In genomic region chr1:68049941-68050878, GRCh38 we compare ENCODE assay signal across 9 cellular contexts. TPM values are rescaled to one million over a fixed set of nuclear protein-coding genes. Genes with fewer than 3 reads are reported as not detected.
DNase-seq lines count a peak whose midpoint lies in the region; ATAC-seq and TF ChIP-seq lines count a peak whose summit lies in the region.
"Had no signal": no experiment of that assay in that cellular context is flagged by ENCODE, and none has a peak within 500 bp of the region (broad histone marks: within the 10 kb centered on the region; RNA-seq: fewer than 3 reads in every experiment).

TSS of gene DIRAS3 (minus strand) at chr1:68050627. CDS start at chr1:68047297, 3,330 bp downstream.

- intact Hi-C loops in lower lobe of right lung (cut with DNase I) = no loop called here

- H3K36me3 Mint-ChIP-seq in type B pancreatic cell = no peaks in the 10 kb centered on the region

- H3K23ac ChIP-seq in mesendoderm (ENCODE audit: low read length) = no peak within 1 kb of the TSS

- peak; percentile 48 for DNase-seq in DMS 273 (lab: John Stamatoyannopoulos, UW; ENCODE audit: unreplicated experiment)
- no peak for DNase-seq in DMS 273 treated with DMSO at 0.1 percent for 48 hours (lab: John Stamatoyannopoulos, UW)
- DNase-seq in lower lobe of right lung = no peak
- no peak for DNase-seq in type B pancreatic cell (ENCODE audit: extremely low spot score, unreplicated experiment)
- no peak for DNase-seq in GDM1 (lab: John Stamatoyannopoulos, UW)
- DNase-seq in mesendoderm = no peak
- DNase-seq in DMS153 (lab: John Stamatoyannopoulos, UW) = no peak

- peaks cover 20% of the 10 kb centered on the region for H3K27me3 Mint-ChIP-seq in type B pancreatic cell

- H3K27ac Mint-ChIP-seq in type B pancreatic cell = peak within 1 kb of the TSS; percentile 72

- no CpG with 5 or more reads among the region's 45 CpGs for WGBS in mesendoderm (ENCODE audit: extremely low coverage, insufficient coverage, low lambda C conversion rate)

- H3K36me3 ChIP-seq in duodenal mucosa (ENCODE audit: control insufficient read depth in 1 of 2, insufficient read depth in 2 of 2, low read length in 2 of 2) (no peaks in the 10 kb centered on the region), lower lobe of right lung (no peaks in the 10 kb centered on the region), mesendoderm (ENCODE audit: control insufficient read depth, insufficient read depth, low read length) (no peaks in the 10 kb centered on the region)

- H2BK5ac ChIP-seq in mesendoderm (ENCODE audit: low read length) = no peak within 1 kb of the TSS

- no peak within 1 kb of the TSS for H4K5ac ChIP-seq in mesendoderm (ENCODE audit: low read length)

- H4K8ac ChIP-seq in mesendoderm (ENCODE audit: low read depth, low read length) = no peak within 1 kb of the TSS

- H3K9me3 Mint-ChIP-seq in type B pancreatic cell = no peaks in the 10 kb centered on the region

- H3K4me1 Mint-ChIP-seq in type B pancreatic cell (ENCODE audit: unreplicated experiment) = no peaks in the 10 kb centered on the region

- H3K4me3 ChIP-seq in duodenal mucosa (ENCODE audit: low read depth in 1 of 2, low read length in 2 of 2) (peak within 1 kb of the TSS; percentile 67), lower lobe of right lung (peak within 1 kb of the TSS; percentile 47), mesendoderm (ENCODE audit: low read length) (no peak within 1 kb of the TSS)

- H2BK15ac ChIP-seq in mesendoderm (replicated peaks; ENCODE audit: low read depth) = no peak within 1 kb of the TSS

- no peak for TF ChIP-seq CTCF in lower lobe of right lung (IDR thresholded peaks at IDR 0.05)
- TF ChIP-seq CTCF in type B pancreatic cell (conservative IDR thresholded peaks at IDR 0.05) = no peak

- no peaks in the 10 kb centered on the region for H3K4me1 ChIP-seq in duodenal mucosa (ENCODE audit: control insufficient read depth in 1 of 2, insufficient read depth in 2 of 2, low read length in 2 of 2)
- no peaks in the 10 kb centered on the region for H3K4me1 ChIP-seq in lower lobe of right lung
- H3K4me1 ChIP-seq in mesendoderm (ENCODE audit: control insufficient read depth, low read depth, low read length) = no peaks in the 10 kb centered on the region

- H3K27me3 ChIP-seq in duodenal mucosa (ENCODE audit: control insufficient read depth in 1 of 2, insufficient read depth in 2 of 2, low read length in 2 of 2) (no peaks in the 10 kb centered on the region), lower lobe of right lung (ENCODE audit: low read depth) (no peaks in the 10 kb centered on the region), mesendoderm (ENCODE audit: insufficient read depth, low read length, poor library complexity) (no peaks in the 10 kb centered on the region)

- no peak within 1 kb of the TSS for H3K18ac ChIP-seq in mesendoderm (ENCODE audit: low read length)

- no peak within 1 kb of the TSS for H3K56ac ChIP-seq in mesendoderm (ENCODE audit: low read length)

- no peak within 1 kb of the TSS for H2BK120ac ChIP-seq in mesendoderm (ENCODE audit: low read depth, low read length)

- H3K79me2 ChIP-seq in mesendoderm (ENCODE audit: control insufficient read depth, insufficient read depth, low read length) = no peaks in the 10 kb centered on the region

- no peaks in the 10 kb centered on the region for H3K79me1 ChIP-seq in mesendoderm (ENCODE audit: low read length)

- H3K9me3 ChIP-seq in duodenal mucosa (ENCODE audit: control insufficient read depth in 1 of 2, low read length in 2 of 2) (no peaks in the 10 kb centered on the region), lower lobe of right lung (no peaks in the 10 kb centered on the region)

- no peak within 1 kb of the TSS for H2AK5ac ChIP-seq in mesendoderm (ENCODE audit: low read length)

- peak; percentile 74 to 76 for ATAC-seq in lower lobe of right lung

- no peak within 1 kb of the TSS for H3K27ac ChIP-seq in duodenal mucosa (ENCODE audit: low read depth, low read length)
- no peak within 1 kb of the TSS for H3K27ac ChIP-seq in lower lobe of right lung
- H3K27ac ChIP-seq in mesendoderm (ENCODE audit: low read depth, low read length) = no peak within 1 kb of the TSS
- H3K27ac ChIP-seq: 22Rv1 had no signal

- H3K9ac ChIP-seq in duodenal mucosa (ENCODE audit: low read depth in 1 of 2, low read length in 2 of 2) = peak within 1 kb of the TSS; percentile 20 to 32
- H3K9ac ChIP-seq in mesendoderm (ENCODE audit: low read length) = no peak within 1 kb of the TSS

- no peak within 1 kb of the TSS for H3K4me2 ChIP-seq in mesendoderm (ENCODE audit: low read length)

- H3K4ac ChIP-seq in mesendoderm (ENCODE audit: low read depth, low read length) = no peak within 1 kb of the TSS

- H3K4me3 Mint-ChIP-seq in type B pancreatic cell = peak within 1 kb of the TSS; percentile 85

RNA-seq across cellular contexts. Expression of gene DIRAS3, which starts in this region (rescaled TPM):
- total RNA-seq in lower lobe of right lung (1.1 TPM), type B pancreatic cell (ENCODE audit: low replicate concordance) (3.0 and 4.4 TPM in 2 replicates)
- 0.15 TPM for polyA plus RNA-seq in mesendoderm (2013, experiment 1 of 2)
- 0.15 TPM for polyA plus RNA-seq in mesendoderm (2013, experiment 2 of 2)
